Comparison of ENCODE assay signal across 8 cellular contexts in genomic region chr5:158013939-158014338, GRCh38.
A peak's percentile ranks its signal among the peaks of the same experiment; 100 is the strongest.
DNase-seq lines count a peak whose midpoint lies in the region; ATAC-seq and TF ChIP-seq lines count a peak whose summit lies in the region.

No MANE protein-coding gene starts in this region.

- peak; percentile 21 for DNase-seq in NOMO-1 treated with DMSO at 0.1 percent for 48 hours (lab: John Stamatoyannopoulos, UW; ENCODE audit: unreplicated experiment)
- DNase-seq in NOMO-1 treated with dmso at 0.1 percent for 144 hours (lab: John Stamatoyannopoulos, UW; ENCODE audit: unreplicated experiment): no peak
- DNase-seq in SK-N-DZ (ENCODE audit: low spot score): peak; percentile 32
- peak in 1 of 2 donors; percentile 32 for DNase-seq in heart right ventricle
- DNase-seq in tibial artery: no peak
- DNase-seq in activated CD4-positive, alpha-beta T cell treated with anti-CD3 and anti-CD28 coated beads, Interleukin-2, amount 50 U/mL, for 48 hours: no peak

- H3K27me3 ChIP-seq in heart right ventricle (peaks cover 0 to 4% (median 0%) of the 10 kb centered on the region in 7 donors), tibial artery (no peaks in the 10 kb centered on the region)

- H3K36me3 ChIP-seq in heart right ventricle (no peaks in the 10 kb centered on the region), tibial artery (no peaks in the 10 kb centered on the region)

- H3K4me3 ChIP-seq in heart right ventricle (no peak overlapping the region), tibial artery (no peak overlapping the region)

- peak in 7 of 9 donors; percentile 26 to 57 (median 44) for TF ChIP-seq CTCF in heart right ventricle (IDR thresholded peaks at IDR 0.05)
- TF ChIP-seq CTCF in tibial artery (IDR thresholded peaks at IDR 0.05): peak; percentile 26 to 33

- intact Hi-C loops in heart right ventricle (cut with DNase I): loop anchor here in 3 of 10 donors (10.0 kb wide), 3 partner anchors 1091 to 1121 kb away; no protein-coding TSS in a partner anchor
- intact Hi-C loops in tibial artery (cut with DNase I; ENCODE audit: low total_unique reads): no loop called here

- no peak overlapping the region for H3K27ac ChIP-seq in heart right ventricle
- H3K27ac ChIP-seq in tibial artery: no peak overlapping the region

- WGBS in heart right ventricle, 2 donors: 14 to 15% methylated on average over 6 of the region's 6 CpGs

- H3K9me3 ChIP-seq in heart right ventricle (no peaks in the 10 kb centered on the region), tibial artery (no peaks in the 10 kb centered on the region)

- ATAC-seq in heart right ventricle: peak in 6 of 8 donors; percentile 47 to 71 (median 56)
- ATAC-seq in HG02981 (IDR thresholded peaks at IDR 0.05; ENCODE audit: unreplicated experiment): no peak
- no peak for ATAC-seq in HG03354 (IDR thresholded peaks at IDR 0.05; ENCODE audit: poor library complexity, severe bottlenecking, unreplicated experiment)

- peaks cover 0 to 5% (median 0%) of the 10 kb centered on the region in 9 donors for H3K4me1 ChIP-seq in heart right ventricle
- H3K4me1 ChIP-seq in tibial artery: peaks cover 0 to 12% (median 4%) of the 10 kb centered on the region in 4 donors

Comparison
In these comparisons a context has a peak if more than half of its experiments do, and no peak if none do; other contexts are left out.
1. DNase-seq: peak in NOMO-1 treated with DMSO at 0.1 percent for 48 hours (single experiment) and SK-N-DZ (single experiment); none in NOMO-1 treated with dmso at 0.1 percent for 144 hours (single experiment), tibial artery (0 of 2) and activated CD4-positive, alpha-beta T cell treated with anti-CD3 and anti-CD28 coated beads, Interleukin-2, amount 50 U/mL, for 48 hours (0 of 2).
2. ATAC-seq: peak in heart right ventricle (6 of 8); none in HG02981 (single experiment) and HG03354 (single experiment).